ENCODE assay signal across 8 cellular contexts in genomic region chr15:38683382-38684242, GRCh38.
A peak's percentile ranks its signal among the peaks of the same experiment; 100 is the strongest.
DNase-seq lines count a peak whose midpoint lies in the region; ATAC-seq and TF ChIP-seq lines count a peak whose summit lies in the region.

No MANE protein-coding gene starts in this region.

- no peaks in the 10 kb centered on the region for H3K27me3 ChIP-seq in BE2C
- no peaks in the 10 kb centered on the region for H3K27me3 ChIP-seq in OCI-LY1 (ENCODE audit: insufficient read depth, low read length)
- H3K27me3 ChIP-seq in vagina = no peaks in the 10 kb centered on the region

- peak overlapping the region; percentile 4; the same call in 1 of the 2 replicates for H3K9ac ChIP-seq in OCI-LY1 (ENCODE audit: low read length)

- H3K27me3 Mint-ChIP-seq in activated T-cell treated with anti-CD3 and anti-CD28 coated beads, Interleukin-2, amount 50 U/mL, for 24 hours = no peaks in the 10 kb centered on the region
- peaks cover 4% of the 10 kb centered on the region for H3K27me3 Mint-ChIP-seq in osteocyte (ENCODE audit: unreplicated experiment)

- H4K20me1 ChIP-seq in OCI-LY1 (ENCODE audit: insufficient read depth, low read length) = no peaks in the 10 kb centered on the region

- H3K4me3 ChIP-seq in BE2C (ENCODE audit: low read depth, low read length) (no peak overlapping the region), OCI-LY1 (ENCODE audit: low read depth, low read length, poor library complexity, severe bottlenecking) (no peak overlapping the region), fibroblast of pulmonary artery (replicated peaks; ENCODE audit: low read depth, low read length) (no peak overlapping the region), vagina (no peak overlapping the region)

- H3K27ac ChIP-seq in OCI-LY1 (ENCODE audit: low read depth, low read length, poor library complexity, severe bottlenecking) (peak overlapping the region; percentile 65), vagina (no peak overlapping the region)

- H2AFZ ChIP-seq in OCI-LY1 (ENCODE audit: low read length) = no peak overlapping the region

- H3F3A ChIP-seq in OCI-LY1 (ENCODE audit: insufficient read depth, low read length) = no peaks in the 10 kb centered on the region; the same call in 1 of the 2 replicates

- TF ChIP-seq POLR2A in vagina (IDR thresholded peaks at IDR 0.05) = no peak

- peak overlapping the region; percentile 93 for H3K27ac Mint-ChIP-seq in activated T-cell treated with anti-CD3 and anti-CD28 coated beads, Interleukin-2, amount 50 U/mL, for 24 hours
- no peak overlapping the region for H3K27ac Mint-ChIP-seq in osteocyte (ENCODE audit: unreplicated experiment)

- H3K4me3 Mint-ChIP-seq in activated T-cell treated with anti-CD3 and anti-CD28 coated beads, Interleukin-2, amount 50 U/mL, for 24 hours = no peak overlapping the region
- H3K4me3 Mint-ChIP-seq in osteocyte (ENCODE audit: unreplicated experiment) = no peak overlapping the region

- no peaks in the 10 kb centered on the region for H3K9me2 ChIP-seq in OCI-LY1 (ENCODE audit: low read depth, low read length)

- H3K36me3 ChIP-seq in BE2C (no peaks in the 10 kb centered on the region), OCI-LY1 (ENCODE audit: insufficient read depth, low read length) (no peaks in the 10 kb centered on the region), vagina (no peaks in the 10 kb centered on the region)

- peak; percentile 54 for DNase-seq in BE2C
- DNase-seq in activated T-cell treated with anti-CD3 and anti-CD28 coated beads, Interleukin-2, amount 50 U/mL, for 24 hours = peak; percentile 74
- peak; percentile 70 for DNase-seq in fibroblast of pulmonary artery (ENCODE audit: low read depth)
- DNase-seq in osteocyte (ENCODE audit: extremely low spot score, unreplicated experiment) = no peak
- DNase-seq in vagina (ENCODE audit: extremely low spot score in 2 of 2) = no peak

- TF ChIP-seq CTCF in BE2C (IDR thresholded peaks at IDR 0.05; ENCODE audit: low read depth, low read length) (peak; percentile 84), OCI-LY1 (IDR thresholded peaks at IDR 0.05; ENCODE audit: low read length) (peak; percentile 92), fibroblast of pulmonary artery (IDR thresholded peaks at IDR 0.05; ENCODE audit: low read length, missing control alignments) (peak; percentile 85), osteocyte (IDR thresholded peaks at IDR 0.05) (peak; percentile 89), vagina (IDR thresholded peaks at IDR 0.05) (peak; percentile 38 to 49 (median 47))

- H3K4me2 ChIP-seq in OCI-LY1 (ENCODE audit: low read length) = peak overlapping the region; percentile 3; the same call in 1 of the 2 replicates

- peaks cover 75% of the 10 kb centered on the region for H3K4me1 Mint-ChIP-seq in activated T-cell treated with anti-CD3 and anti-CD28 coated beads, Interleukin-2, amount 50 U/mL, for 24 hours (ENCODE audit: low read depth)
- peaks cover 11% of the 10 kb centered on the region for H3K4me1 Mint-ChIP-seq in osteocyte (ENCODE audit: unreplicated experiment)

- ATAC-seq in GM18867 (IDR thresholded peaks at IDR 0.05; ENCODE audit: unreplicated experiment) (peak; percentile 89), HG03135 (IDR thresholded peaks at IDR 0.05; ENCODE audit: unreplicated experiment) (peak; percentile 81)

- H3K36me3 Mint-ChIP-seq in activated T-cell treated with anti-CD3 and anti-CD28 coated beads, Interleukin-2, amount 50 U/mL, for 24 hours (ENCODE audit: low read depth) = no peaks in the 10 kb centered on the region
- no peaks in the 10 kb centered on the region for H3K36me3 Mint-ChIP-seq in osteocyte (ENCODE audit: unreplicated experiment)

- H3K9me3 Mint-ChIP-seq in activated T-cell treated with anti-CD3 and anti-CD28 coated beads, Interleukin-2, amount 50 U/mL, for 24 hours = no peaks in the 10 kb centered on the region
- H3K9me3 Mint-ChIP-seq in osteocyte (ENCODE audit: unreplicated experiment) = no peaks in the 10 kb centered on the region

- H3K9me3 ChIP-seq in BE2C (no peaks in the 10 kb centered on the region), OCI-LY1 (ENCODE audit: low read length) (no peaks in the 10 kb centered on the region), vagina (no peaks in the 10 kb centered on the region)

- H3K79me2 ChIP-seq in OCI-LY1 (ENCODE audit: insufficient read depth, low read length) = no peaks in the 10 kb centered on the region

- intact Hi-C loops in vagina (cut with DNase I) = no loop called here

- H3K4me1 ChIP-seq in BE2C (no peaks in the 10 kb centered on the region), OCI-LY1 (ENCODE audit: insufficient read depth, low read length, severe bottlenecking) (peaks cover 21% of the 10 kb centered on the region), vagina (no peaks in the 10 kb centered on the region)

Comparison
In these comparisons a context has a peak if more than half of its experiments do, and no peak if none do; other contexts are left out.
1. DNase-seq: peak in BE2C (single experiment), activated T-cell treated with anti-CD3 and anti-CD28 coated beads, Interleukin-2, amount 50 U/mL, for 24 hours (single experiment) and fibroblast of pulmonary artery (single experiment); none in osteocyte (single experiment) and vagina (0 of 2).
2. Peak in every context shown above with its lines, with median percentiles within 50 percentile points of each other: CTCF ChIP-seq.